Comparison of ENCODE assay signal across 17 cellular contexts in the genomic region with DNA sequence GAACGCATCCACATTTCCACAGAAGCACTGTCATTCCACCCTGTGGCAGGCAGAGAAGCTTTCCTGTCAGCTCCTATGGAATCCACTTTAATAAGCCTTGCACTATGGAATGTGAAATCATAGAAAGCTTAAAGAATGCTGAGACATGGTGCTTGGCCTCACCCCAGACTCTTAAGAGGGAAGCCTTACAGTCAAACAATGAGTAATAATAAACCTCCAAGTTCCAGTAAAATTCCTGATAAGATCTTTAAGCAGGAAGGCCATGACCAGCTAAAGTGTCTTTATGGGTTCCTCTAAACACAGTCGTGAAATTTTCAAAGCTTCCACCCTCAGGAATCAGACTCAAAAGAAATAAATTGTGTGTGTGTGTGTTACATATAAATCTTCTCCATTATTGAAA. TPM values are rescaled to one million over a fixed set of nuclear protein-coding genes. Genes with fewer than 3 reads are reported as not detected.
DNase-seq lines count a peak whose midpoint lies in the region; ATAC-seq and TF ChIP-seq lines count a peak whose summit lies in the region.
"Had no signal": no experiment of that assay in that cellular context is flagged by ENCODE, and none has a peak within 500 bp of the region (broad histone marks: within the 10 kb centered on the region; RNA-seq: fewer than 3 reads in every experiment).

No MANE protein-coding gene starts in this region.

- in situ Hi-C loops in GM23248 (cut with MboI), result no loop called here
- in situ Hi-C loops in gastrocnemius medialis (cut with MboI; ENCODE audit: low sequenced_read_pairs in 4 of 4), result no loop called here

- no peaks in the 10 kb centered on the region for H3K9me2 ChIP-seq in GM23248 (ENCODE audit: insufficient read depth)

- WGBS in GM23248 (ENCODE audit: low coverage in 1 of 2, low lambda C conversion rate in 2 of 2, missing lambda C conversion rate in 2 of 2), 2 experiments, result 37 to 41% methylated on average over 2 of the region's 2 CpGs

- TF ChIP-seq POLR2A in gastrocnemius medialis (IDR thresholded peaks at IDR 0.05), result no peak

- peak overlapping the region; percentile 63 for H3K27ac ChIP-seq in GM23248
- peak overlapping the region; percentile 66 for H3K27ac ChIP-seq in fibroblast of lung (ENCODE audit: insufficient read depth, low read length)
- H3K27ac ChIP-seq in gastrocnemius medialis, result no peak overlapping the region
- H3K27ac ChIP-seq: esophagus muscularis mucosa, thoracic aorta had no signal

- H3K4me1 ChIP-seq in GM23248 (ENCODE audit: insufficient read depth) (peaks cover 40% of the 10 kb centered on the region), fibroblast of lung (ENCODE audit: control insufficient read depth, extremely low read depth, insufficient read depth, low read length) (peaks cover 5% of the 10 kb centered on the region), gastrocnemius medialis (no peaks in the 10 kb centered on the region)
- H3K4me1 ChIP-seq: esophagus muscularis mucosa had no signal

- no peaks in the 10 kb centered on the region for H3K27me3 ChIP-seq in GM23248 (replicated peaks; ENCODE audit: insufficient read depth)
- H3K27me3 ChIP-seq in fibroblast of lung (ENCODE audit: control insufficient read depth, insufficient read depth, low read length), result no peaks in the 10 kb centered on the region
- peaks cover 0 to 6% (median 3%) of the 10 kb centered on the region in 3 donors for H3K27me3 ChIP-seq in gastrocnemius medialis

- ATAC-seq in SK-N-SH treated with all-trans-retinoic acid at 6 μM for 48 hours, result peak; percentile 86
- ATAC-seq in gastrocnemius medialis, result no peak
- ATAC-seq: activated T-cell treated with anti-CD3 and anti-CD28 coated beads, Interleukin-2, amount 50 U/mL, for 4 hours; left cardiac atrium had no signal

- H3F3A ChIP-seq in GM23248 (ENCODE audit: insufficient read depth), result peaks cover 34% of the 10 kb centered on the region

- TF ChIP-seq CTCF in fibroblast of lung (conservative IDR thresholded peaks at IDR 0.05 in 1 of 2, IDR thresholded peaks at IDR 0.05 in 1 of 2; ENCODE audit: low read depth in 1 of 2, low read length in 2 of 2) (no peak), retinal pigment epithelial cell (conservative IDR thresholded peaks at IDR 0.05; ENCODE audit: low read depth, low read length) (peak; percentile 13), gastrocnemius medialis (IDR thresholded peaks at IDR 0.05 in 4 of 5, conservative IDR thresholded peaks at IDR 0.05 in 1 of 5) (no peak)

- peak; percentile 95 for DNase-seq in GM23248
- peak; percentile 40 to 95 for DNase-seq in fibroblast of lung (ENCODE audit: low read depth in 2 of 2)
- DNase-seq in retinal pigment epithelial cell (ENCODE audit: low read depth), result peak; percentile 93
- DNase-seq in retina, result no peak
- no peak for DNase-seq in activated gamma-delta T cell treated with Interleukin-2 at 50 U/mL for 16 hours
- no peak for DNase-seq in gastrocnemius medialis
- no peak for DNase-seq in activated CD4-positive, alpha-beta T cell treated with anti-CD3 and anti-CD28 coated beads for 1 hour
- DNase-seq: activated T-cell treated with anti-CD3 and anti-CD28 coated beads, Interleukin-2, amount 50 U/mL, for 4 hours; caudate nucleus; left cardiac atrium; NCI-H1694 treated with DMSO at 0.1 percent for 48 hours; NK-92 treated with Interleukin-12 subunit alpha and Interleukin-12 subunit beta, amount 100 ng/mL, for 24 hours had no signal

- peak overlapping the region; percentile 63 for H3K4me2 ChIP-seq in GM23248 (ENCODE audit: unreplicated experiment)
- no peak overlapping the region for H3K4me2 ChIP-seq in fibroblast of lung (ENCODE audit: extremely low read depth, insufficient read depth, low read length)

- intact Hi-C loops in gastrocnemius medialis (cut with DNase I; ENCODE audit: low total_unique reads), result no loop called here

- no peaks in the 10 kb centered on the region for H3K36me3 ChIP-seq in GM23248 (ENCODE audit: low read depth)
- H3K36me3 ChIP-seq in fibroblast of lung (ENCODE audit: control insufficient read depth, insufficient read depth, low read length), result no peaks in the 10 kb centered on the region
- no peaks in the 10 kb centered on the region for H3K36me3 ChIP-seq in gastrocnemius medialis
- H3K36me3 ChIP-seq: esophagus muscularis mucosa, thoracic aorta had no signal

- H3K9me3 ChIP-seq in GM23248 (ENCODE audit: low read depth), result no peaks in the 10 kb centered on the region
- H3K9me3 ChIP-seq in fibroblast of lung (ENCODE audit: control insufficient read depth, insufficient read depth, low read depth, low read length), result no peaks in the 10 kb centered on the region
- H3K9me3 ChIP-seq in gastrocnemius medialis, result no peaks in the 10 kb centered on the region
- H3K9me3 ChIP-seq: esophagus muscularis mucosa, thoracic aorta had no signal

- peak overlapping the region; percentile 35; the same call in 1 of the 2 replicates for H3K9ac ChIP-seq in GM23248
- H3K9ac ChIP-seq in fibroblast of lung (ENCODE audit: insufficient read depth, low read length), result no peak overlapping the region

- H3K4me3 ChIP-seq in GM23248, result no peak overlapping the region
- H3K4me3 ChIP-seq in fibroblast of lung (replicated peaks in 1 of 4; ENCODE audit: control extremely low read depth in 1 of 4, insufficient read depth in 1 of 4, low read depth in 3 of 4, low read length in 4 of 4), result no peak overlapping the region
- no peak overlapping the region for H3K4me3 ChIP-seq in retinal pigment epithelial cell (ENCODE audit: low read length)
- no peak overlapping the region for H3K4me3 ChIP-seq in gastrocnemius medialis
- H3K4me3 ChIP-seq: esophagus muscularis mucosa, thoracic aorta had no signal

- H2AFZ ChIP-seq in GM23248 (no peak overlapping the region), fibroblast of lung (ENCODE audit: low read length) (no peak overlapping the region)

- H4K20me1 ChIP-seq in GM23248 (ENCODE audit: insufficient read depth) (no peaks in the 10 kb centered on the region), fibroblast of lung (ENCODE audit: control insufficient read depth, extremely low read depth, insufficient read depth, low read length) (no peaks in the 10 kb centered on the region)

- no peaks in the 10 kb centered on the region for H3K79me2 ChIP-seq in GM23248 (ENCODE audit: insufficient read depth)
- no peaks in the 10 kb centered on the region for H3K79me2 ChIP-seq in fibroblast of lung (ENCODE audit: control insufficient read depth, insufficient read depth, low read length)

TF ChIP-seq in SK-N-SH treated with all-trans-retinoic acid at 6 μM for 48 hours, 23 proteins besides CTCF, POLR2A, EP300 and RAD21:
- peak; percentile 72 for TF ChIP-seq ISL1 (CRISPR knock-in tag; IDR thresholded peaks at IDR 0.05)
- TF ChIP-seq RARB (CRISPR knock-in tag; IDR thresholded peaks at IDR 0.05), result no peak

RNA-seq across cellular contexts. Expression of a gene that starts 11.9 kb away (rescaled TPM):
- 0.76 TPM in 1 of 2 replicates, not detected in the other for total RNA-seq in GM23248 (2014; rRNA removed; shearing (Covaris generic))
- polyA plus RNA-seq in GM23248 (2016; fragmentation: Nextera tagmentation; extraction: Ambion mirVana), result 0.34 and 0.35 TPM in 2 replicates
- total RNA-seq in fibroblast of lung, result not detected in 2 replicates
- polyA plus RNA-seq in fibroblast of lung, result 0.32 TPM in 1 of 2 replicates, not detected in the other
- polyA plus RNA-seq in fibroblast of lung (2012), result not detected in 2 replicates
- polyA minus RNA-seq in fibroblast of lung (ENCODE audit: low replicate concordance), result not detected in 2 replicates
- not detected for total RNA-seq in gastrocnemius medialis
- total RNA-seq: activated T-cell treated with anti-CD3 and anti-CD28 coated beads, Interleukin-2, amount 50 U/mL, for 4 hours; esophagus muscularis mucosa; H1; left cardiac atrium; neural crest cell; thoracic aorta had no signal
- polyA plus RNA-seq: H1 had no signal

RNA-seq across cellular contexts. Expression of a gene that starts 24.6 kb away (rescaled TPM):
- 13.2 and 16.4 TPM in 2 replicates for total RNA-seq in GM23248 (2014; rRNA removed; shearing (Covaris generic))
- polyA plus RNA-seq in GM23248 (2016; fragmentation: Nextera tagmentation; extraction: Ambion mirVana) (10.2 and 11.4 TPM in 2 replicates), fibroblast of lung (17.3 and 19.9 TPM in 2 replicates)
- total RNA-seq in fibroblast of lung (21.6 and 25.3 TPM in 2 replicates), gastrocnemius medialis (10 to 100 TPM in 2 of 4 donors, 1 to 10 TPM in 2; 8.1 to 19.4 (median 10.3) TPM)
- 9.7 and 10.2 TPM in 2 replicates for polyA plus RNA-seq in fibroblast of lung (2012)
- polyA minus RNA-seq in fibroblast of lung (ENCODE audit: low replicate concordance), result 6.3 and 25.1 TPM in 2 replicates

Comparison
In these comparisons a context has a peak if more than half of its experiments do, and no peak if none do; other contexts are left out.
1. DNase-seq: peak in GM23248 (single experiment), fibroblast of lung (2 of 2) and retinal pigment epithelial cell (single experiment); none in retina (single experiment), activated gamma-delta T cell treated with Interleukin-2 at 50 U/mL for 16 hours (single experiment), gastrocnemius medialis (0 of 2) and activated CD4-positive, alpha-beta T cell treated with anti-CD3 and anti-CD28 coated beads for 1 hour (single experiment).
2. H3K27ac ChIP-seq: peak in GM23248 (single experiment) and fibroblast of lung (single experiment); none in gastrocnemius medialis (0 of 4).